8 cellular contexts compared by ENCODE assay signal in the genomic region with DNA sequence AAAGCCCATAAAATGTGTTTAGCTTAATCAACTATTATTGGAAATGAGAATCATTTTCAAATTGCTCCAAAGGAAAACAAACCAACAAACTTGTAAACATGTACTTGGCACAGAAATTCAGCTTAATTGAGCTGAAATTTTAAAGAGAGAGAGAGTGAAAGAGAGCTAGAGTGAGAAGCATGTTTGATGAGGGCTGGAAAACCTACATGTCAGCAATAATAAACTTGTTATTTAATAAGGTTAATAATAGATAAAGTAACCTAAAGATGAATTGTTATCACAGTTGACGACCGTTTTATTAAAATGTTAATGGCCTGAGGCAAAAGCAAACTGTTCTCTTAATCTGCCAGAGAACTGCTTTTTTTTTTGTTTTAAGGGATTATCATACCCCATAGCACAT.
"Had no signal": no experiment of that assay in that cellular context is flagged by ENCODE, and none has a peak within 500 bp of the region (broad histone marks: within the 10 kb centered on the region; RNA-seq: fewer than 3 reads in every experiment).

No MANE protein-coding gene starts in this region.

- DNase-seq: GM23248, GOT3, H7, HFFc6, KBM-7 had no signal

- ATAC-seq: HCT116 had no signal

- H3K4me1 ChIP-seq: HAP-1 had no signal

- H3K27ac ChIP-seq: GM23248, KMS-11 had no signal

- H3K9me3 ChIP-seq: HAP-1 had no signal

- H3K36me3 ChIP-seq: HAP-1 had no signal

- H3K4me2 ChIP-seq: KMS-11 had no signal

- H3K9ac ChIP-seq: GM23248, KMS-11 had no signal

- H2AFZ ChIP-seq: GM23248 had no signal

- H3K4me3 ChIP-seq: GM23248, HAP-1 had no signal
